8 cellular contexts compared by ENCODE assay signal in genomic region chr11:66480116-66480938, GRCh38. TPM values are rescaled to one million over a fixed set of nuclear protein-coding genes. Genes with fewer than 3 reads are reported as not detected.
DNase-seq lines count a peak whose midpoint lies in the region; TF ChIP-seq lines count a peak whose summit lies in the region.

DPP3 (plus strand) TSS chr11:66480434; CDS start chr11:66482201, 1,767 bp downstream.

- H3K4me3 Mint-ChIP-seq in HFFc6: peak within 1 kb of the TSS; percentile 92

- 0 out of 2 replicates have a peak, but pooled peaks cover 6% of the 10 kb centered on the region for H3K36me3 Mint-ChIP-seq in HFFc6 (ENCODE audit: low read depth)

- no peaks in the 10 kb centered on the region for H3K36me3 ChIP-seq in SK-N-MC (ENCODE audit: insufficient read depth, low read length)

- peak within 1 kb of the TSS; percentile 94 for H3K9ac ChIP-seq in SK-N-MC (ENCODE audit: insufficient read length)

- H3K27me3 Mint-ChIP-seq in HFFc6 (ENCODE audit: insufficient read depth): no peaks in the 10 kb centered on the region; the same call in 1 of the 2 replicates

- TF ChIP-seq CTCF in HFFc6 (IDR thresholded peaks at IDR 0.05): no peak
- TF ChIP-seq CTCF in NB4 (IDR thresholded peaks at IDR 0.05; ENCODE audit: low read depth, low read length): no peak

- peaks cover 37% of the 10 kb centered on the region for H3K4me1 Mint-ChIP-seq in HFFc6 (ENCODE audit: low read depth)

- H3K27ac Mint-ChIP-seq in HFFc6: peak within 1 kb of the TSS; percentile 90

- H3K4me3 ChIP-seq in NB4 (ENCODE audit: low read depth, low read length) (peak within 1 kb of the TSS; percentile 92), SK-N-MC (peak within 1 kb of the TSS; percentile 90)

- no peaks in the 10 kb centered on the region for H3K9me3 ChIP-seq in SK-N-MC (ENCODE audit: low read depth, low read length)

- TF ChIP-seq POLR2A in NB4 (IDR thresholded peaks at IDR 0.05; ENCODE audit: extremely low read depth, insufficient read length): peak; percentile 93

- H3K9me3 Mint-ChIP-seq in HFFc6: no peaks in the 10 kb centered on the region

- DNase-seq in GM04503 (ENCODE audit: low read depth) (peak; percentile 78), HFFc6 (peak; percentile 97), NB4 (ENCODE audit: low read depth) (peak; percentile 99), SK-N-MC (ENCODE audit: low read depth, low spot score) (peak; percentile 50), globus pallidus (ENCODE audit: low spot score) (peak; percentile 96), occipital lobe (lab: John Stamatoyannopoulos, UW) (peak; percentile 95)
- peak; percentile 97 for DNase-seq in activated naive CD4-positive, alpha-beta T cell treated with anti-CD3 and anti-CD28 coated beads, Interleukin-2, amount 50 U/mL, for 16 hours

- H3K27ac ChIP-seq in SK-N-MC (peak within 1 kb of the TSS; percentile 77; the same call in 1 of the 2 replicates), temporal lobe (ENCODE audit: low read depth, low read length) (peak within 1 kb of the TSS; percentile 75)

RNA-seq across cellular contexts. Expression of gene DPP3, which starts in this region (rescaled TPM):
- 10 to 100 TPM; 54.8 to 71.6 (median 58.2) TPM for total RNA-seq in HFFc6 (2021; fragmentation: NEBNext Ultra II Directional; extraction: Animal tissue kit (Norgen Biotek cat#: 25700))
- total RNA-seq in occipital lobe (35.2 TPM), temporal lobe (31.2 TPM)

Comparison
In these comparisons a context has a peak if more than half of its experiments do, and no peak if none do; other contexts are left out.
1. Peak in every context shown above with its lines: DNase-seq, H3K4me3 ChIP-seq and H3K27ac ChIP-seq.